18 cellular contexts compared by ENCODE assay signal in the genomic region with DNA sequence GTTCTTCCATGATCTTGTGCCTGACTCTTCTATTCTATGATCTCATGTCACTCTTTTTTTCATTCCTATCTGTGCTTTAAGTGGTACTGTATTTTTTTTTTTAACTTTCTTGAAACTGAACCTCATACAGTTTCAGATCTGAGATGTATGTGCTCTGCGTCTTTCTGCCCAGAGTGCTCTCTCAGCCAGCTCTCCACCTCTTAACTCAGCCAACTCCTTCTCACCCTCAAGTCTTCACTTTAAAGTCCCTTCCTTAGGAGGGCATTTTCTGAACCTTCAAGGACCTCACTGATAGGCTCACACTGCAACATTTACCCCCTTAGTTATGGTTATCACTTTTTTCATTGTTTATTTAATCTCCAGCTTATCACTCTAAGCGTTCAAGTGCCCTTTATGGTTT.
"Had no signal": no experiment of that assay in that cellular context is flagged by ENCODE, and none has a peak within 500 bp of the region (broad histone marks: within the 10 kb centered on the region; RNA-seq: fewer than 3 reads in every experiment).

No MANE protein-coding gene starts in this region.

- H3K27ac Mint-ChIP-seq: activated B cell treated with CpG ODN at 0.5 μM for 24 hours; activated CD8-positive, alpha-beta T cell treated with anti-CD3 and anti-CD28 coated beads for 36 hours; activated naive CD4-positive, alpha-beta T cell treated with anti-CD3 and anti-CD28 coated beads, Interleukin-2, amount 10 ng/mL, durations not matched to agents 7 days and 5 days; effector memory CD8-positive, alpha-beta T cell; mesothelial cell of epicardium; nephron had no signal

- H3K27ac ChIP-seq: cardiac muscle cell, foreskin keratinocyte, tibial nerve had no signal

- H3K9me3 Mint-ChIP-seq: activated B cell treated with CpG ODN at 0.5 μM for 24 hours; activated CD8-positive, alpha-beta T cell treated with anti-CD3 and anti-CD28 coated beads for 36 hours; activated naive CD4-positive, alpha-beta T cell treated with anti-CD3 and anti-CD28 coated beads, Interleukin-2, amount 10 ng/mL, durations not matched to agents 7 days and 5 days; mesothelial cell of epicardium; nephron had no signal

- H3K4me3 ChIP-seq: cardiac muscle cell, lung, tibial nerve had no signal

- H3K36me3 ChIP-seq: cardiac muscle cell, tibial nerve had no signal

- H3K4me1 ChIP-seq: tibial nerve had no signal

- DNase-seq: activated B cell treated with CpG ODN at 0.5 μM for 24 hours; activated CD4-positive, alpha-beta T cell treated with anti-CD3 and anti-CD28 coated beads for 48 hours; activated CD8-positive, alpha-beta T cell treated with anti-CD3 and anti-CD28 coated beads for 36 hours; activated naive CD4-positive, alpha-beta T cell treated with anti-CD3 and anti-CD28 coated beads, Interleukin-2, amount 10 ng/mL, durations not matched to agents 7 days and 5 days; activated T-cell treated with anti-CD3 and anti-CD28 coated beads, Interleukin-2, amount 50 U/mL, for 1 hour; effector memory CD8-positive, alpha-beta T cell; hypothalamus; islet precursor cell; posterior cingulate gyrus; retina; stimulated activated naive CD8-positive, alpha-beta T cell treated with anti-CD3 and anti-CD28 coated beads, Interleukin-15, Interleukin-2, amounts not matched to agents 100 U/mL and 50 U/mL, for 24 hours; substantia nigra had no signal

- ATAC-seq: activated CD8-positive, alpha-beta T cell treated with anti-CD3 and anti-CD28 coated beads for 36 hours; effector memory CD8-positive, alpha-beta T cell; stimulated activated naive CD8-positive, alpha-beta T cell treated with anti-CD3 and anti-CD28 coated beads, Interleukin-15, Interleukin-2, amounts not matched to agents 100 U/mL and 50 U/mL, for 24 hours had no signal

- H3K4me1 Mint-ChIP-seq: activated B cell treated with CpG ODN at 0.5 μM for 24 hours; activated naive CD4-positive, alpha-beta T cell treated with anti-CD3 and anti-CD28 coated beads, Interleukin-2, amount 10 ng/mL, durations not matched to agents 7 days and 5 days; mesothelial cell of epicardium; nephron had no signal

- H3K36me3 Mint-ChIP-seq: activated naive CD4-positive, alpha-beta T cell treated with anti-CD3 and anti-CD28 coated beads, Interleukin-2, amount 10 ng/mL, durations not matched to agents 7 days and 5 days; mesothelial cell of epicardium had no signal

- H3K9me3 ChIP-seq: tibial nerve had no signal

- H3K27me3 Mint-ChIP-seq: activated B cell treated with CpG ODN at 0.5 μM for 24 hours; activated CD8-positive, alpha-beta T cell treated with anti-CD3 and anti-CD28 coated beads for 36 hours; activated naive CD4-positive, alpha-beta T cell treated with anti-CD3 and anti-CD28 coated beads, Interleukin-2, amount 10 ng/mL, durations not matched to agents 7 days and 5 days had no signal

- H3K4me3 Mint-ChIP-seq: activated B cell treated with CpG ODN at 0.5 μM for 24 hours; activated CD8-positive, alpha-beta T cell treated with anti-CD3 and anti-CD28 coated beads for 36 hours; activated naive CD4-positive, alpha-beta T cell treated with anti-CD3 and anti-CD28 coated beads, Interleukin-2, amount 10 ng/mL, durations not matched to agents 7 days and 5 days; effector memory CD8-positive, alpha-beta T cell; mesothelial cell of epicardium; nephron had no signal

- H3K27me3 ChIP-seq: cardiac muscle cell, foreskin keratinocyte, tibial nerve had no signal
